Comparison of ENCODE assay signal across 9 cellular contexts in the genomic region with DNA sequence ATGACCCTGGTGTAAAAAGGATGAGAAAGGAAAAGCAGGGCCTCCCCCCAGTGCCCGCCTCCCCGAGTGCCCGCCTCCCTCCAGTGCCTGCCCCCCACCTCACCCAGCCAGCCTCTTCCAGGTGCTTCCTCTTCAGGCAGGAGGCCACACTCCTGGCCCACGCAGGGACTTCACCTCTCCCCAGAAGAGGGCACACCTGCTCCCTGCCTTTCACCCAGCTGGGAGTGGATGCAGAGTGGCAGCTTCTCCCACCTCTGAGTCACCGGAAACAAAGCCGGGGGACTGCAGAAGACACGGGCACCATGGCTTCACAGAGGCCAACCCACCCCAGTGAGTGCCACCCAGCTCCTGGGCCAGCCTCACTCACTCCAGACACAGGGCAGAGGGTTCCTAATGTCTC. TPM values are rescaled to one million over a fixed set of nuclear protein-coding genes. Genes with fewer than 3 reads are reported as not detected.
DNase-seq lines count a peak whose midpoint lies in the region; ATAC-seq, FAIRE-seq and TF ChIP-seq lines count a peak whose summit lies in the region.
"Had no signal": no experiment of that assay in that cellular context is flagged by ENCODE, and none has a peak within 500 bp of the region (broad histone marks: within the 10 kb centered on the region; RNA-seq: fewer than 3 reads in every experiment).

No MANE protein-coding gene starts in this region.

- 35% methylated on average over 3 of the region's 7 CpGs; no CpG with 5 or more reads in 1 of the 2 donors for WGBS in esophagus squamous epithelium, 2 donors

- H3K9me3 Mint-ChIP-seq in CD8-positive, alpha-beta T cell: no peaks in the 10 kb centered on the region
- H3K9me3 Mint-ChIP-seq: activated naive CD4-positive, alpha-beta T cell treated with anti-CD3 and anti-CD28 coated beads, Interleukin-2, amount 50 U/mL, for 24 hours had no signal

- no peak overlapping the region for H3K4me3 ChIP-seq in CD8-positive, alpha-beta T cell (ENCODE audit: low read depth, low read length)
- H3K4me3 ChIP-seq in left lung (no peak overlapping the region), esophagus squamous epithelium (no peak overlapping the region)

- intact Hi-C loops in CD8-positive, alpha-beta T cell (cut with DNase I, micrococcal nuclease): loop anchor here (1.0 kb wide), 3 partner anchors 14 to 78 kb away; a partner anchor contains a TSS
- intact Hi-C loops in left lung (cut with DNase I) (no loop called here), esophagus squamous epithelium (cut with DNase I) (no loop called here)

- H3K27me3 ChIP-seq in CD8-positive, alpha-beta T cell (ENCODE audit: insufficient read depth, low read length): no peaks in the 10 kb centered on the region
- H3K27me3 ChIP-seq in left lung: no peaks in the 10 kb centered on the region
- no peaks in the 10 kb centered on the region for H3K27me3 ChIP-seq in esophagus squamous epithelium

- FAIRE-seq in frontal cortex (lab: Jason Lieb, UNC): no peak

- TF ChIP-seq CTCF in CD8-positive, alpha-beta T cell (IDR thresholded peaks at IDR 0.05): peak; percentile 21
- TF ChIP-seq CTCF in left lung (IDR thresholded peaks at IDR 0.05) (no peak), esophagus squamous epithelium (IDR thresholded peaks at IDR 0.05) (peak in 2 of 6 experiments; percentile 13 to 36)

- H3K27ac Mint-ChIP-seq in CD8-positive, alpha-beta T cell: peak overlapping the region; percentile 32
- H3K27ac Mint-ChIP-seq: activated naive CD4-positive, alpha-beta T cell treated with anti-CD3 and anti-CD28 coated beads, Interleukin-2, amount 50 U/mL, for 24 hours had no signal

- no peak overlapping the region for H3K4me3 Mint-ChIP-seq in CD8-positive, alpha-beta T cell
- H3K4me3 Mint-ChIP-seq: activated naive CD4-positive, alpha-beta T cell treated with anti-CD3 and anti-CD28 coated beads, Interleukin-2, amount 50 U/mL, for 24 hours had no signal

- peak; percentile 91 for ATAC-seq in CD8-positive, alpha-beta T cell
- ATAC-seq in left lung (peak; percentile 89), GM18498 (IDR thresholded peaks at IDR 0.05; ENCODE audit: unreplicated experiment) (no peak), HG03159 (IDR thresholded peaks at IDR 0.05; ENCODE audit: unreplicated experiment) (no peak)

- no peak for TF ChIP-seq POLR2A in esophagus squamous epithelium (IDR thresholded peaks at IDR 0.05)

- peaks cover 15% of the 10 kb centered on the region for H3K36me3 Mint-ChIP-seq in CD8-positive, alpha-beta T cell

- POLR2A ChIA-PET in CD8-positive, alpha-beta T cell (lab: Charles Lee): interaction anchor here (2.1 kb wide), 1 partner anchor 18 kb away, joined by 11 read pairs; no protein-coding TSS in a partner anchor

- no peaks in the 10 kb centered on the region for H3K27me3 Mint-ChIP-seq in CD8-positive, alpha-beta T cell (ENCODE audit: low read depth)
- H3K27me3 Mint-ChIP-seq: activated naive CD4-positive, alpha-beta T cell treated with anti-CD3 and anti-CD28 coated beads, Interleukin-2, amount 50 U/mL, for 24 hours had no signal

- peaks cover 3% of the 10 kb centered on the region for H3K36me3 ChIP-seq in CD8-positive, alpha-beta T cell (ENCODE audit: insufficient read depth, low read length)
- H3K36me3 ChIP-seq in KOPT-K1 (ENCODE audit: insufficient read depth, low read length) (peaks cover 4% of the 10 kb centered on the region; the same call in 1 of the 2 replicates), left lung (peaks cover 0 to 17% of the 10 kb centered on the region in 2 donors), esophagus squamous epithelium (peaks cover 0 to 21% (median 10%) of the 10 kb centered on the region in 3 donors)

- H3K4me1 Mint-ChIP-seq in CD8-positive, alpha-beta T cell (ENCODE audit: low read depth): peaks cover 48% of the 10 kb centered on the region

- CTCF ChIA-PET in CD8-positive, alpha-beta T cell (lab: Charles Lee): interaction anchor here (0.6 to 8.4 kb wide), 6 partner anchors 8 to 53 kb away, joined by 3 to 75 read pairs (median 5); a partner anchor contains a TSS

- no peak overlapping the region for H3K27ac ChIP-seq in CD8-positive, alpha-beta T cell (ENCODE audit: low read depth, low read length)
- peak overlapping the region; percentile 44 for H3K27ac ChIP-seq in KOPT-K1 (ENCODE audit: low read depth, low read length, poor library complexity, severe bottlenecking)
- no peak overlapping the region for H3K27ac ChIP-seq in left lung
- peak overlapping the region in 1 of 4 donors; percentile 19 for H3K27ac ChIP-seq in esophagus squamous epithelium

- H3K4me1 ChIP-seq in CD8-positive, alpha-beta T cell (ENCODE audit: insufficient read depth, low read length): peaks cover 35% of the 10 kb centered on the region
- H3K4me1 ChIP-seq in left lung (peaks cover 0 to 49% of the 10 kb centered on the region in 2 donors), esophagus squamous epithelium (peaks cover 8 to 35% (median 19%) of the 10 kb centered on the region in 3 donors)

- H3K9me3 ChIP-seq in CD8-positive, alpha-beta T cell (ENCODE audit: low read length): no peaks in the 10 kb centered on the region
- H3K9me3 ChIP-seq in KOPT-K1 (ENCODE audit: insufficient read depth, low read length, poor library complexity, severe bottlenecking) (no peaks in the 10 kb centered on the region), left lung (no peaks in the 10 kb centered on the region), esophagus squamous epithelium (no peaks in the 10 kb centered on the region)

- DNase-seq in CD8-positive, alpha-beta T cell: peak in 6 of 7 experiments; percentile 54 to 74 (median 62)
- DNase-seq in activated CD8-positive, alpha-beta memory T cell treated with anti-CD3 and anti-CD28 coated beads, Interleukin-2, amount 50 U/mL, for 48 hours: peak; percentile 74
- DNase-seq in left lung: peak; percentile 53 to 78
- no peak for DNase-seq in frontal cortex (ENCODE audit: low spot score in 2 of 2)
- no peak for DNase-seq in esophagus squamous epithelium (lab: John Stamatoyannopoulos, UW)

RNA-seq across cellular contexts. Expression of a gene that starts 16.1 kb away (rescaled TPM):
- total RNA-seq in CD8-positive, alpha-beta T cell: 10 to 100 TPM in 1 of 2 experiments, 1 to 10 TPM in 1; 9.5 to 12.3 TPM
- 10 to 100 TPM; 50.0 to 83.9 TPM for total RNA-seq in left lung
- total RNA-seq in frontal cortex: 4.5 TPM
- total RNA-seq in esophagus squamous epithelium: 10 to 100 TPM; 14.7 to 56.1 (median 27.6) TPM

Comparison
In these comparisons a context has a peak if more than half of its experiments do, and no peak if none do; other contexts are left out.
1. ATAC-seq: peak in CD8-positive, alpha-beta T cell (single experiment) and left lung (single experiment); none in GM18498 (single experiment) and HG03159 (single experiment).
2. DNase-seq: peak in CD8-positive, alpha-beta T cell (6 of 7), activated CD8-positive, alpha-beta memory T cell treated with anti-CD3 and anti-CD28 coated beads, Interleukin-2, amount 50 U/mL, for 48 hours (single experiment) and left lung (2 of 2); none in frontal cortex (0 of 2) and esophagus squamous epithelium (single experiment).
3. intact Hi-C loops: an anchor here in CD8-positive, alpha-beta T cell (1.0 kb wide); none called in left lung and esophagus squamous epithelium.